Comparison of ENCODE assay signal across 8 cellular contexts in genomic region chr16:69861276-69862030, GRCh38.
A peak's percentile ranks its signal among the peaks of the same experiment; 100 is the strongest.
DNase-seq lines count a peak whose midpoint lies in the region; ATAC-seq and TF ChIP-seq lines count a peak whose summit lies in the region.

No MANE protein-coding gene starts in this region.

- H3K36me3 ChIP-seq in mesenchymal stem cell (ENCODE audit: control insufficient read depth in 1 of 2, insufficient read depth in 2 of 2, low read depth in 1 of 2, low read length in 2 of 2) (peaks cover 0 to 4% of the 10 kb centered on the region in 2 experiments), tibial artery (no peaks in the 10 kb centered on the region)

- H4K8ac ChIP-seq in mesenchymal stem cell (ENCODE audit: low read length), result no peak overlapping the region

- peak overlapping the region; percentile 49 for H3K27ac ChIP-seq in cingulate gyrus (ENCODE audit: low read depth, low read length)
- no peak overlapping the region for H3K27ac ChIP-seq in mesenchymal stem cell (ENCODE audit: low read length, poor library complexity, severe bottlenecking)
- H3K27ac ChIP-seq in tibial artery, result peak overlapping the region; percentile 81 to 84

- no peaks in the 10 kb centered on the region for H3K4me1 ChIP-seq in mesenchymal stem cell (ENCODE audit: control insufficient read depth, insufficient read depth, low read depth, low read length)
- H3K4me1 ChIP-seq in tibial artery, result peaks cover 0 to 51% (median 28%) of the 10 kb centered on the region in 4 donors

- no peak overlapping the region for H2BK5ac ChIP-seq in mesenchymal stem cell (ENCODE audit: low read depth, low read length, poor library complexity, severe bottlenecking)

- H3K27me3 ChIP-seq in mesenchymal stem cell (ENCODE audit: control insufficient read depth in 1 of 2, insufficient read depth in 1 of 2, low read length in 2 of 2) (no peaks in the 10 kb centered on the region), tibial artery (no peaks in the 10 kb centered on the region)

- H3K23ac ChIP-seq in mesenchymal stem cell (ENCODE audit: low read length in 2 of 2), result no peak overlapping the region

- H2BK120ac ChIP-seq in mesenchymal stem cell (ENCODE audit: low read depth, low read length), result no peak overlapping the region

- H3K14ac ChIP-seq in mesenchymal stem cell (ENCODE audit: low read length in 2 of 2), result no peak overlapping the region

- H3K4ac ChIP-seq in mesenchymal stem cell (ENCODE audit: low read depth in 1 of 2, low read length in 2 of 2), result no peak overlapping the region

- peak; percentile 24 for DNase-seq in NCI-H2029 treated with DMSO at 0.1 percent for 48 hours (lab: John Stamatoyannopoulos, UW)
- peak; percentile 63 for DNase-seq in mesenchymal stem cell
- DNase-seq in tibial artery, result peak; percentile 74 to 81
- DNase-seq in occipital lobe (lab: John Stamatoyannopoulos, UW), result no peak

- H3K9me3 ChIP-seq in mesenchymal stem cell (ENCODE audit: control insufficient read depth, low read length) (no peaks in the 10 kb centered on the region), tibial artery (no peaks in the 10 kb centered on the region)

- no peak for TF ChIP-seq CTCF in tibial artery (IDR thresholded peaks at IDR 0.05)

- no peak overlapping the region for H2AK5ac ChIP-seq in mesenchymal stem cell (ENCODE audit: low read length, severe bottlenecking)

- intact Hi-C loops in tibial artery (cut with DNase I; ENCODE audit: low total_unique reads), result loop anchor here (5.0 kb wide), 1 partner anchor 56 kb away; no protein-coding TSS in a partner anchor

- H3K9ac ChIP-seq in mesenchymal stem cell (ENCODE audit: low read length), result peak overlapping the region; percentile 78

- H2BK12ac ChIP-seq in mesenchymal stem cell (ENCODE audit: low read length in 2 of 2), result no peak overlapping the region

- no peak overlapping the region for H4K91ac ChIP-seq in mesenchymal stem cell (ENCODE audit: low read length)

- peaks cover 4% of the 10 kb centered on the region for H3K79me1 ChIP-seq in mesenchymal stem cell (replicated peaks; ENCODE audit: low read length, poor library complexity, severe bottlenecking)

- WGBS in mesenchymal stem cell, result 91% methylated on average over 8 of the region's 12 CpGs

- ATAC-seq in GM18519 (IDR thresholded peaks at IDR 0.05; ENCODE audit: low FRiP score, unreplicated experiment) (no peak), HG03342 (IDR thresholded peaks at IDR 0.05; ENCODE audit: unreplicated experiment) (no peak), HG02759 (IDR thresholded peaks at IDR 0.05; ENCODE audit: unreplicated experiment) (no peak)

- H3K4me3 ChIP-seq in mesenchymal stem cell (ENCODE audit: insufficient read depth in 1 of 2, low read depth in 1 of 2, low read length in 2 of 2), result no peak overlapping the region
- peak overlapping the region; percentile 10 to 21 for H3K4me3 ChIP-seq in tibial artery

- H2BK15ac ChIP-seq in mesenchymal stem cell (ENCODE audit: low read depth, poor library complexity, severe bottlenecking), result no peak overlapping the region

- no peak overlapping the region for H3K4me2 ChIP-seq in mesenchymal stem cell (ENCODE audit: low read length, poor library complexity, severe bottlenecking)

- H2AFZ ChIP-seq in mesenchymal stem cell (ENCODE audit: low read depth, low read length), result no peak overlapping the region

- H3K18ac ChIP-seq in mesenchymal stem cell (ENCODE audit: low read depth in 1 of 2, low read length in 2 of 2), result no peak overlapping the region

Comparison
In these comparisons a context has a peak if more than half of its experiments do, and no peak if none do; other contexts are left out.
1. H3K4me3 ChIP-seq: peak in tibial artery (2 of 2); none in mesenchymal stem cell (0 of 2).